Comparison of ENCODE assay signal across 26 cellular contexts in genomic region chr10:83492004-83492403, GRCh38.
"Had no signal": no experiment of that assay in that cellular context is flagged by ENCODE, and none has a peak within 500 bp of the region (broad histone marks: within the 10 kb centered on the region; RNA-seq: fewer than 3 reads in every experiment).

No MANE protein-coding gene starts in this region.

- H3K4me3 Mint-ChIP-seq: naive thymus-derived CD4-positive, alpha-beta T cell; natural killer cell treated with Interleukin-12 subunit alpha and Interleukin-12 subunit beta and Interleukin-15 and Interleukin-18, amount 100 ng/mL, for 72 hours; neural crest cell; stimulated activated naive B cell treated with anti-CD40 and anti-IgM and Interleukin-4, amounts not matched to agents 10 μg/mL and 1 μg/mL and 100 μg/mL, for 72 hours had no signal

- H3K27me3 Mint-ChIP-seq: naive thymus-derived CD4-positive, alpha-beta T cell; natural killer cell treated with Interleukin-12 subunit alpha and Interleukin-12 subunit beta and Interleukin-15 and Interleukin-18, amount 100 ng/mL, for 72 hours; stimulated activated naive B cell treated with anti-CD40 and anti-IgM and Interleukin-4, amounts not matched to agents 10 μg/mL and 1 μg/mL and 100 μg/mL, for 72 hours had no signal

- H3K4me1 Mint-ChIP-seq: naive thymus-derived CD4-positive, alpha-beta T cell; neural crest cell; stimulated activated naive B cell treated with anti-CD40 and anti-IgM and Interleukin-4, amounts not matched to agents 10 μg/mL and 1 μg/mL and 100 μg/mL, for 72 hours had no signal

- H3K9me3 Mint-ChIP-seq: neural crest cell had no signal

- H3K27ac ChIP-seq: left ventricle myocardium inferior, pancreas, prostate gland, skin epidermis, stomach, testis, thyroid gland, transverse colon, upper lobe of left lung had no signal

- H3K27ac Mint-ChIP-seq: naive thymus-derived CD4-positive, alpha-beta T cell; natural killer cell treated with Interleukin-12 subunit alpha and Interleukin-12 subunit beta and Interleukin-15 and Interleukin-18, amount 100 ng/mL, for 72 hours; stimulated activated naive B cell treated with anti-CD40 and anti-IgM and Interleukin-4, amounts not matched to agents 10 μg/mL and 1 μg/mL and 100 μg/mL, for 72 hours had no signal

- DNase-seq: islet precursor cell; left ventricle myocardium inferior; midbrain; mucosa of descending colon; naive thymus-derived CD4-positive, alpha-beta T cell; nucleus accumbens; pancreas; posterior cingulate gyrus; retina; right cardiac atrium; stimulated activated CD4-positive, alpha-beta T cell treated with anti-CD3 and anti-CD28 coated beads, Interleukin-12 subunit alpha, Interleukin-12 subunit beta, amount 100 ng/mL, for 4 hours; stimulated activated CD4-positive, alpha-beta T cell treated with anti-CD3 and anti-CD28 coated beads, Interleukin-15, amount 100 ng/mL, for 24 hours; stimulated activated CD4-positive, alpha-beta T cell treated with anti-CD3 and anti-CD28 coated beads, Interleukin-2, amount 100 ng/mL, for 24 hours; stimulated activated CD4-positive, alpha-beta T cell treated with anti-CD3 and anti-CD28 coated beads, Interleukin-4, amount 100 ng/mL, for 1 hour; stimulated activated naive B cell treated with anti-CD40 and anti-IgM and Interleukin-4, amounts not matched to agents 10 μg/mL and 1 μg/mL and 100 μg/mL, for 72 hours; stimulated activated naive CD8-positive, alpha-beta T cell treated with anti-CD3 and anti-CD28 coated beads, Interleukin-15, Interleukin-2, amounts not matched to agents 100 U/mL and 50 U/mL, for 24 hours; stomach; testis; thyroid gland; transverse colon; upper lobe of left lung had no signal

- H3K36me3 Mint-ChIP-seq: naive thymus-derived CD4-positive, alpha-beta T cell; natural killer cell treated with Interleukin-12 subunit alpha and Interleukin-12 subunit beta and Interleukin-15 and Interleukin-18, amount 100 ng/mL, for 72 hours; stimulated activated naive B cell treated with anti-CD40 and anti-IgM and Interleukin-4, amounts not matched to agents 10 μg/mL and 1 μg/mL and 100 μg/mL, for 72 hours had no signal

- ATAC-seq: mucosa of descending colon; naive thymus-derived CD4-positive, alpha-beta T cell; natural killer cell treated with Interleukin-12 subunit alpha and Interleukin-12 subunit beta and Interleukin-15 and Interleukin-18, amount 100 ng/mL, for 72 hours; pancreas; right cardiac atrium; sciatic nerve; stimulated activated naive B cell treated with anti-CD40 and anti-IgM and Interleukin-4, amounts not matched to agents 10 μg/mL and 1 μg/mL and 100 μg/mL, for 72 hours; stimulated activated naive CD8-positive, alpha-beta T cell treated with anti-CD3 and anti-CD28 coated beads, Interleukin-15, Interleukin-2, amounts not matched to agents 100 U/mL and 50 U/mL, for 24 hours had no signal
